In the genomic region with DNA sequence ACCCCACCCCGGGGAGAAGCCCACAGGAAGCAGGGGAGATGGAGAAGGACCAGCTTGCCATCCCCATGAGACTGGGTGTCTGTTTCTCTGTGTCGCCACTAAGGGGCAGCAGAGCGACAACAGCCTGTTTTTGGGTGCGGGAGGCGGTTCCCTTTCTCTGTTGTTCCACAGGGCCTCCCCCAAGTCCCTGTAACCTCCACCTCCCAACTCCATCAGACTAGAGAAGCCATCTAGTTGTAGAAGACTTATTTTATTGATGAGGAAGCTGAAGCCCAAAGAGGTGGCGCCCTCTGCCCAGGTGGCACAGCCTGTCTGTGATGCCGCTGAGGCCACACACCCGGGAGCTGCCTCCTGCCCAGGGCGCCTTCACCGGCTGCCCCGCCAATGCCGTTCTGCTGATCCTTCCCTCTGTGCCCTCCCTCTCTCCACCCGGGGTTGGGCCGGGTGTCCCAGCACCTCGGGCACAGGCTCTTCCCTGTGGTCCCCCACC, we compare ENCODE assay signal across 1 cellular context.
TF ChIP-seq lines count a peak whose summit lies in the region.

No MANE protein-coding gene starts in this region.

TF ChIP-seq in GM12878, 131 proteins besides CTCF, POLR2A, EP300 and RAD21:
- TF ChIP-seq SRF (IDR thresholded peaks at IDR 0.05; ENCODE audit: low read depth in 2 of 2, low read length in 2 of 2) (no peak), RELA (IDR thresholded peaks at IDR 0.05; ENCODE audit: borderline replicate concordance, partially characterized antibody) (no peak), RBBP5 (conservative IDR thresholded peaks at IDR 0.05) (no peak), SP1 (IDR thresholded peaks at IDR 0.05; ENCODE audit: low read depth, low read length) (no peak), ATF7 (IDR thresholded peaks at IDR 0.05; ENCODE audit: low read depth) (no peak), EGR1 (IDR thresholded peaks at IDR 0.05; ENCODE audit: borderline replicate concordance in 1 of 2, low read depth in 2 of 2, low read length in 2 of 2) (no peak), HDAC2 (IDR thresholded peaks at IDR 0.05) (no peak), YY1 (IDR thresholded peaks at IDR 0.05; ENCODE audit: low read depth, low read length) (peak; percentile 18; the same call in 1 of the 2 replicates), ZNF207 (IDR thresholded peaks at IDR 0.05; ENCODE audit: borderline replicate concordance) (no peak), SMC3 (IDR thresholded peaks at IDR 0.05; ENCODE audit: borderline replicate concordance, low read length) (peak; percentile 89), LARP7 (IDR thresholded peaks at IDR 0.05) (0 out of 2 replicates have a peak, but pooled peaks have one; percentile 14), ZZZ3 (IDR thresholded peaks at IDR 0.05; ENCODE audit: control insufficient read depth, insufficient read length, low read depth) (no peak), FOXM1 (IDR thresholded peaks at IDR 0.05; ENCODE audit: low read depth, low read length) (no peak), SMARCA5 (IDR thresholded peaks at IDR 0.05) (0 out of 2 replicates have a peak, but pooled peaks have one; percentile 39), KLF5 (IDR thresholded peaks at IDR 0.05; ENCODE audit: partially characterized antibody) (no peak), IRF5 (IDR thresholded peaks at IDR 0.05; ENCODE audit: borderline replicate concordance) (no peak), HDAC6 (IDR thresholded peaks at IDR 0.05; ENCODE audit: unreplicated experiment) (no peak), MTA3 (IDR thresholded peaks at IDR 0.05; ENCODE audit: borderline replicate concordance, low read length) (no peak), ZNF384 (IDR thresholded peaks at IDR 0.05; ENCODE audit: borderline replicate concordance, low read depth, low read length) (no peak)
- TF ChIP-seq, protein P1, sequence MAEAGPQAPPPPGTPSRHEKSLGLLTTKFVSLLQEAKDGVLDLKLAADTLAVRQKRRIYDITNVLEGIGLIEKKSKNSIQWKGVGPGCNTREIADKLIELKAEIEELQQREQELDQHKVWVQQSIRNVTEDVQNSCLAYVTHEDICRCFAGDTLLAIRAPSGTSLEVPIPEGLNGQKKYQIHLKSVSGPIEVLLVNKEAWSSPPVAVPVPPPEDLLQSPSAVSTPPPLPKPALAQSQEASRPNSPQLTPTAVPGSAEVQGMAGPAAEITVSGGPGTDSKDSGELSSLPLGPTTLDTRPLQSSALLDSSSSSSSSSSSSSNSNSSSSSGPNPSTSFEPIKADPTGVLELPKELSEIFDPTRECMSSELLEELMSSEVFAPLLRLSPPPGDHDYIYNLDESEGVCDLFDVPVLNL (IDR thresholded peaks at IDR 0.05; ENCODE audit: low read depth, low read length) = no peak
TF ChIP-seq in GM12878: peak in this region for 4.
